ENCODE assay signal across 8 cellular contexts in the genomic region with DNA sequence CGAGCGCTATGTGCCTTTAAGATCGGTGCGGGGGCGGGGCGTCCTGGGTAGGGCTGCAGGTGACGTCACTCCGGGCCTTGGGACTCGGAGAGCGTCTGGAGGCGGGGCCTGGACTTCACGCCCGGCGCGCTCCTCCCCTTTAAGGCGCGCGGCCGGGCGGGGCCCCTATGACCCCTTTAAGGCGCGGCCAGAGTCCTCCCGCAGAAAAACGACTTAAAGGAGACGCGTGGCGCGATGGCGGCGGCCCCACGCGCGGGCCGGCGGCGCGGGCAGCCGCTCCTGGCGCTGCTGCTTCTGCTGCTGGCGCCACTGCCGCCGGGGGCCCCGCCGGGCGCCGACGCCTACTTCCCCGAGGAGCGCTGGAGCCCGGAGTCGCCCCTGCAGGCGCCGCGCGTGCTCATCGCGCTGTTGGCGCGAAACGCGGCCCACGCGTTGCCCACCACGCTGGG. TPM values are rescaled to one million over a fixed set of nuclear protein-coding genes. Genes with fewer than 3 reads are reported as not detected.
DNase-seq lines count a peak whose midpoint lies in the region; ATAC-seq and TF ChIP-seq lines count a peak whose summit lies in the region.

A gene (plus strand): TSS at position 170 of the 449 bp plus-strand sequence. CDS start 65 bp downstream, at position 235.

- peak within 1 kb of the TSS; percentile 85 for H3K4me3 Mint-ChIP-seq in activated T-helper 17 cell treated with anti-CD3 and anti-CD28 coated beads, Interleukin-2, amount 50 U/mL, for 72 hours
- peak within 1 kb of the TSS; percentile 79 to 88 (median 82) for H3K4me3 Mint-ChIP-seq in naive thymus-derived CD8-positive, alpha-beta T cell
- H3K4me3 Mint-ChIP-seq in stimulated activated naive B cell treated with anti-CD40 and anti-IgM and Interleukin-4, amounts not matched to agents 10 μg/mL and 1 μg/mL and 100 μg/mL, for 72 hours, result peak within 1 kb of the TSS; percentile 90 to 95

- no peaks in the 10 kb centered on the region for H3K9me2 ChIP-seq in Loucy (replicated peaks; ENCODE audit: low read depth, low read length)

- DNase-seq in DMS79 (lab: John Stamatoyannopoulos, UW), result peak; percentile 85
- DNase-seq in GOT3 (lab: John Stamatoyannopoulos, UW), result peak; percentile 75
- peak; percentile 99 for DNase-seq in RWPE2 (ENCODE audit: low spot score)
- DNase-seq in fibroblast of lung (ENCODE audit: low read depth in 2 of 2), result peak; percentile 93 to 96
- DNase-seq in naive thymus-derived CD8-positive, alpha-beta T cell, result peak; percentile 89 to 99 (median 96)
- DNase-seq in stimulated activated naive B cell treated with anti-CD40 and anti-IgM and Interleukin-4, amounts not matched to agents 10 μg/mL and 1 μg/mL and 100 μg/mL, for 72 hours, result peak; percentile 95

- no peaks in the 10 kb centered on the region for H3F3A ChIP-seq in Loucy (ENCODE audit: low read depth)

- H3K36me3 Mint-ChIP-seq in activated T-helper 17 cell treated with anti-CD3 and anti-CD28 coated beads, Interleukin-2, amount 50 U/mL, for 72 hours (ENCODE audit: low read depth), result peaks cover 34% of the 10 kb centered on the region
- peaks cover 0 to 21% (median 10%) of the 10 kb centered on the region in 3 donors for H3K36me3 Mint-ChIP-seq in naive thymus-derived CD8-positive, alpha-beta T cell
- peaks cover 28 to 33% of the 10 kb centered on the region in 2 donors for H3K36me3 Mint-ChIP-seq in stimulated activated naive B cell treated with anti-CD40 and anti-IgM and Interleukin-4, amounts not matched to agents 10 μg/mL and 1 μg/mL and 100 μg/mL, for 72 hours

- H3K4me3 ChIP-seq in Loucy (ENCODE audit: low read length, poor library complexity, severe bottlenecking), result peak within 1 kb of the TSS; percentile 82
- H3K4me3 ChIP-seq in RWPE2 (ENCODE audit: severe bottlenecking), result peak within 1 kb of the TSS; percentile 96
- H3K4me3 ChIP-seq in fibroblast of lung (replicated peaks in 1 of 4; ENCODE audit: control extremely low read depth in 1 of 4, insufficient read depth in 1 of 4, low read depth in 3 of 4, low read length in 4 of 4), result peak within 1 kb of the TSS; percentile 83 to 96 (median 92)

- no peaks in the 10 kb centered on the region for H3K27me3 ChIP-seq in Loucy (ENCODE audit: insufficient read depth, low read length, poor library complexity, severe bottlenecking)
- H3K27me3 ChIP-seq in RWPE2 (ENCODE audit: insufficient read depth, poor library complexity, severe bottlenecking), result no peaks in the 10 kb centered on the region
- no peaks in the 10 kb centered on the region for H3K27me3 ChIP-seq in fibroblast of lung (ENCODE audit: control insufficient read depth, insufficient read depth, low read length)

- no peaks in the 10 kb centered on the region for H3K9me3 Mint-ChIP-seq in activated T-helper 17 cell treated with anti-CD3 and anti-CD28 coated beads, Interleukin-2, amount 50 U/mL, for 72 hours
- H3K9me3 Mint-ChIP-seq in naive thymus-derived CD8-positive, alpha-beta T cell, result no peaks in the 10 kb centered on the region
- H3K9me3 Mint-ChIP-seq in stimulated activated naive B cell treated with anti-CD40 and anti-IgM and Interleukin-4, amounts not matched to agents 10 μg/mL and 1 μg/mL and 100 μg/mL, for 72 hours, result no peaks in the 10 kb centered on the region

- peak within 1 kb of the TSS; percentile 79 for H3K4me2 ChIP-seq in Loucy (ENCODE audit: low read depth, low read length, poor library complexity, severe bottlenecking)
- peak within 1 kb of the TSS; percentile 84 for H3K4me2 ChIP-seq in fibroblast of lung (ENCODE audit: extremely low read depth, insufficient read depth, low read length)

- peak within 1 kb of the TSS; percentile 87 for H3K9ac ChIP-seq in Loucy (ENCODE audit: low read depth, low read length, poor library complexity, severe bottlenecking)
- H3K9ac ChIP-seq in fibroblast of lung (ENCODE audit: insufficient read depth, low read length), result peak within 1 kb of the TSS; percentile 81

- TF ChIP-seq CTCF in Loucy (conservative IDR thresholded peaks at IDR 0.05; ENCODE audit: low read length), result no peak
- TF ChIP-seq CTCF in RWPE2 (IDR thresholded peaks at IDR 0.05; ENCODE audit: poor library complexity, severe bottlenecking), result no peak
- no peak for TF ChIP-seq CTCF in fibroblast of lung (conservative IDR thresholded peaks at IDR 0.05 in 1 of 2, IDR thresholded peaks at IDR 0.05 in 1 of 2; ENCODE audit: low read depth in 1 of 2, low read length in 2 of 2)

- peak; percentile 72 for ATAC-seq in RWPE2 (ENCODE audit: low read depth)
- ATAC-seq in activated T-helper 17 cell treated with anti-CD3 and anti-CD28 coated beads, Interleukin-2, amount 50 U/mL, for 72 hours (replicated peaks), result peak; percentile 97
- ATAC-seq in naive thymus-derived CD8-positive, alpha-beta T cell, result peak; percentile 96 to 99
- ATAC-seq in stimulated activated naive B cell treated with anti-CD40 and anti-IgM and Interleukin-4, amounts not matched to agents 10 μg/mL and 1 μg/mL and 100 μg/mL, for 72 hours (replicated peaks), result peak; percentile 90 to 92

- POLR2A ChIA-PET in naive thymus-derived CD8-positive, alpha-beta T cell (lab: Charles Lee), result interaction anchor here (0.7 to 2.3 kb wide), 4 partner anchors 9 to 44 kb away, joined by 3 to 12 read pairs (median 6); a partner anchor contains a TSS

- H4K20me1 ChIP-seq in Loucy (ENCODE audit: insufficient read depth, low read length, poor library complexity, severe bottlenecking) (peaks cover 8% of the 10 kb centered on the region), fibroblast of lung (ENCODE audit: control insufficient read depth, extremely low read depth, insufficient read depth, low read length) (no peaks in the 10 kb centered on the region)

- H3K79me2 ChIP-seq in Loucy (ENCODE audit: insufficient read depth, low read length) (peaks cover 43% of the 10 kb centered on the region), fibroblast of lung (ENCODE audit: control insufficient read depth, insufficient read depth, low read length) (peaks cover 20% of the 10 kb centered on the region)

- peak within 1 kb of the TSS; percentile 69 for H3K27ac Mint-ChIP-seq in activated T-helper 17 cell treated with anti-CD3 and anti-CD28 coated beads, Interleukin-2, amount 50 U/mL, for 72 hours
- H3K27ac Mint-ChIP-seq in naive thymus-derived CD8-positive, alpha-beta T cell, result peak within 1 kb of the TSS in 8 of 10 donors; percentile 3 to 81 (median 63)
- H3K27ac Mint-ChIP-seq in stimulated activated naive B cell treated with anti-CD40 and anti-IgM and Interleukin-4, amounts not matched to agents 10 μg/mL and 1 μg/mL and 100 μg/mL, for 72 hours, result peak within 1 kb of the TSS; percentile 94

- no peaks in the 10 kb centered on the region for H3K27me3 Mint-ChIP-seq in activated T-helper 17 cell treated with anti-CD3 and anti-CD28 coated beads, Interleukin-2, amount 50 U/mL, for 72 hours
- no peaks in the 10 kb centered on the region for H3K27me3 Mint-ChIP-seq in naive thymus-derived CD8-positive, alpha-beta T cell
- no peaks in the 10 kb centered on the region for H3K27me3 Mint-ChIP-seq in stimulated activated naive B cell treated with anti-CD40 and anti-IgM and Interleukin-4, amounts not matched to agents 10 μg/mL and 1 μg/mL and 100 μg/mL, for 72 hours

- peak within 1 kb of the TSS; percentile 59 for H3K27ac ChIP-seq in RWPE2 (ENCODE audit: poor library complexity, severe bottlenecking)
- H3K27ac ChIP-seq in fibroblast of lung (ENCODE audit: insufficient read depth, low read length), result peak within 1 kb of the TSS; percentile 79

- H3K9me3 ChIP-seq in Loucy (ENCODE audit: insufficient read depth, low read depth, low read length), result no peaks in the 10 kb centered on the region
- H3K9me3 ChIP-seq in RWPE2 (ENCODE audit: severe bottlenecking), result no peaks in the 10 kb centered on the region
- no peaks in the 10 kb centered on the region for H3K9me3 ChIP-seq in fibroblast of lung (ENCODE audit: control insufficient read depth, insufficient read depth, low read depth, low read length)

- H3K36me3 ChIP-seq in Loucy (ENCODE audit: insufficient read depth, low read length), result peaks cover 6% of the 10 kb centered on the region; the same call in 1 of the 2 replicates
- peaks cover 38% of the 10 kb centered on the region for H3K36me3 ChIP-seq in RWPE2 (ENCODE audit: low read depth)
- peaks cover 11% of the 10 kb centered on the region for H3K36me3 ChIP-seq in fibroblast of lung (ENCODE audit: control insufficient read depth, insufficient read depth, low read length)

- H3K4me1 Mint-ChIP-seq in activated T-helper 17 cell treated with anti-CD3 and anti-CD28 coated beads, Interleukin-2, amount 50 U/mL, for 72 hours, result peaks cover 6% of the 10 kb centered on the region
- H3K4me1 Mint-ChIP-seq in naive thymus-derived CD8-positive, alpha-beta T cell, result peaks cover 7 to 29% (median 19%) of the 10 kb centered on the region in 4 donors
- H3K4me1 Mint-ChIP-seq in stimulated activated naive B cell treated with anti-CD40 and anti-IgM and Interleukin-4, amounts not matched to agents 10 μg/mL and 1 μg/mL and 100 μg/mL, for 72 hours, result peaks cover 14 to 37% of the 10 kb centered on the region in 2 donors

- peaks cover 21% of the 10 kb centered on the region for H3K4me1 ChIP-seq in Loucy (ENCODE audit: insufficient read depth, low read length, poor library complexity, severe bottlenecking)
- H3K4me1 ChIP-seq in RWPE2 (ENCODE audit: insufficient read depth, poor library complexity, severe bottlenecking), result peaks cover 17% of the 10 kb centered on the region
- peaks cover 8% of the 10 kb centered on the region for H3K4me1 ChIP-seq in fibroblast of lung (ENCODE audit: control insufficient read depth, extremely low read depth, insufficient read depth, low read length)

- peak within 1 kb of the TSS; percentile 89 for H2AFZ ChIP-seq in Loucy (ENCODE audit: low read length)
- peak within 1 kb of the TSS; percentile 80 for H2AFZ ChIP-seq in fibroblast of lung (ENCODE audit: low read length)

RNA-seq across cellular contexts. Expression of the gene that starts here (rescaled TPM):
- 10 to 100 TPM; 41.1 to 76.5 TPM for total RNA-seq in activated T-helper 17 cell treated with anti-CD3 and anti-CD28 coated beads, Interleukin-2, amount 50 U/mL, for 72 hours
- 58.6 and 96.9 TPM in 2 replicates for total RNA-seq in fibroblast of lung
- polyA plus RNA-seq in fibroblast of lung, result 103 and 108 TPM in 2 replicates
- polyA plus RNA-seq in fibroblast of lung (2012), result 85.8 and 96.0 TPM in 2 replicates
- polyA minus RNA-seq in fibroblast of lung (ENCODE audit: low replicate concordance), result 240 and 274 TPM in 2 replicates
- total RNA-seq in naive thymus-derived CD8-positive, alpha-beta T cell, result 10 to 100 TPM; 63.8 to 64.6 TPM
- 10 to 100 TPM; 15.6 to 25.8 (median 17.1) TPM for polyA plus RNA-seq in naive thymus-derived CD8-positive, alpha-beta T cell

Comparison
In these comparisons a context has a peak if more than half of its experiments do, and no peak if none do; other contexts are left out.
1. Peak in every context shown above with its lines: DNase-seq, ATAC-seq, H3K4me3 ChIP-seq and H3K27ac ChIP-seq.